Comparison of ENCODE assay signal across 7 cellular contexts in the genomic region with DNA sequence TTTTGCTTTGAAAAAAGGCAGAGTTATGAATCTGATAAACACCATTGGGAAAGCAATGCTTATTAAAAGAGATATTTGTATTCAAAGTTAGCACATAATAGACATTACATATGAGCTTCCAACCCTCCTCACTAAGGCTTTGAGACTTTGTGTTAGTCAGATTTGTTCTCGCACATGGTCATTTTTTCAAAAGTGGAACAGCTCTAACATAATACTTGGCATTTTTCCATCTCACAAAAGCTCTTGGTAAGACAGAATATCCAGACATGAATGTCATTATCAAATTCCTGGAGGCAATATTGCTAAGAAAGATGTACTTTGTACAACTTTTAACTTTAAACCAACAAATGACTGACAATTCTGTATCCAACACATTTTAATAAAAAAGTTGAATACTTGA.
"Had no signal": no experiment of that assay in that cellular context is flagged by ENCODE, and none has a peak within 500 bp of the region (broad histone marks: within the 10 kb centered on the region; RNA-seq: fewer than 3 reads in every experiment).

No MANE protein-coding gene starts in this region.

- ATAC-seq: HCT116, K562 had no signal

- DNase-seq: GM23248, GOT3, H7, HFFc6, IMR-90 had no signal
